10 cellular contexts compared by ENCODE assay signal in the genomic region with DNA sequence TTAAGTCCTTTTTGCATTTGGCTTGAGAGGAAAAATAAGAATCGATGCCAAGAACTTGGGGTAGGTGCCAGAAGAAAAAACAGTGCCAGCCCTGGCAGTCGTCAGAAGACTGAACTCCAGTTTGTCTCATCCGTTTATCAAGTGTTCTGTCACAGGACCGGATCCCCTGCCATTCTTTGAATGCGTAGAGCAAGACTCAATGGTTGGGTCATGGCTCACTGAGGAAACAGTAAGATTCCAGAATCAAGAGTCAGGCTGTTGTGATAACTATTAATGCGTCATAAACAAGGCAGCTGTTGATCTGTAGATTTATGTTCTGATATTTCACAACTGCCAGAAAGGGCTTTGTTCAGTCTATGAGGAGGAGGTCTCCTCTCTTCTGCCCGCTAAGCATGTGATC.
DNase-seq lines count a peak whose midpoint lies in the region; FAIRE-seq and TF ChIP-seq lines count a peak whose summit lies in the region.
"Had no signal": no experiment of that assay in that cellular context is flagged by ENCODE, and none has a peak within 500 bp of the region (broad histone marks: within the 10 kb centered on the region; RNA-seq: fewer than 3 reads in every experiment).

No MANE protein-coding gene starts in this region.

- no peak for TF ChIP-seq CTCF in endothelial cell of umbilical vein (IDR thresholded peaks at IDR 0.05; ENCODE audit: extremely low read depth in 1 of 2, insufficient read depth in 1 of 2, low read depth in 1 of 2, low read length in 2 of 2)

- peak; percentile 30 for DNase-seq in 8988T
- DNase-seq in NCI-H1048 (lab: John Stamatoyannopoulos, UW), result peak; percentile 5
- DNase-seq in endothelial cell of umbilical vein (ENCODE audit: low read depth, low spot score), result peak; percentile 97
- no peak for DNase-seq in NCI-H510A treated with DMSO at 0.1 percent for 48 hours (lab: John Stamatoyannopoulos, UW)
- no peak for DNase-seq in NCI-H2081 (lab: John Stamatoyannopoulos, UW)
- no peak for DNase-seq in NCI-H1092 (lab: John Stamatoyannopoulos, UW)
- no peak for DNase-seq in stimulated activated CD4-positive, alpha-beta T cell treated with anti-CD3 and anti-CD28 coated beads, Interleukin-2, amount 100 ng/mL, for 48 hours
- DNase-seq: activated naive CD4-positive, alpha-beta T cell treated with Interleukin-2 at 50 U/mL for 16 hours had no signal

- dilution Hi-C loops in endothelial cell of umbilical vein (cut with MboI; ENCODE audit: extremely low pct_ligation_motif_present, low sequenced_read_pairs), result no loop called here

- H3K36me3 ChIP-seq in endothelial cell of umbilical vein (ENCODE audit: control insufficient read depth in 2 of 2, extremely low read depth in 1 of 2, insufficient read depth in 2 of 2, low read length in 2 of 2) (no peaks in the 10 kb centered on the region), muscle layer of colon (ENCODE audit: insufficient read depth, low read length) (no peaks in the 10 kb centered on the region)
- H3K36me3 ChIP-seq: BLaER1 treated with 17β-estradiol and CSF1 and Interleukin-3, amounts not matched to agents 10 nM and 100 nM had no signal

- FAIRE-seq in endothelial cell of umbilical vein (lab: Jason Lieb, UNC), result peak; percentile 97

- H3K79me2 ChIP-seq in endothelial cell of umbilical vein (ENCODE audit: control insufficient read depth, insufficient read depth, low read length), result no peaks in the 10 kb centered on the region

- H3K27ac ChIP-seq in endothelial cell of umbilical vein (ENCODE audit: insufficient read depth, low read depth, low read length) (peak overlapping the region; percentile 96), muscle layer of colon (ENCODE audit: low read depth, low read length) (peak overlapping the region; percentile 22)
- H3K27ac ChIP-seq: BLaER1 treated with 17β-estradiol and CSF1 and Interleukin-3, amounts not matched to agents 10 nM and 100 nM had no signal

- H3K9me1 ChIP-seq in endothelial cell of umbilical vein (replicated peaks; ENCODE audit: control insufficient read depth, extremely low read depth, insufficient read depth, low read length), result no peaks in the 10 kb centered on the region

- H3K27me3 ChIP-seq in endothelial cell of umbilical vein (ENCODE audit: control insufficient read depth in 2 of 2, insufficient read depth in 2 of 2, low read length in 2 of 2) (no peaks in the 10 kb centered on the region), muscle layer of colon (ENCODE audit: control insufficient read depth in 1 of 2, insufficient read depth in 2 of 2, low read length in 2 of 2) (no peaks in the 10 kb centered on the region)
- H3K27me3 ChIP-seq: BLaER1 treated with 17β-estradiol and CSF1 and Interleukin-3, amounts not matched to agents 10 nM and 100 nM had no signal

- H2AFZ ChIP-seq in endothelial cell of umbilical vein (ENCODE audit: low read depth, low read length), result no peak overlapping the region

- BruUV-seq in endothelial cell of umbilical vein (replicated peaks; lab: Mats Ljungman, UMichigan), result no TSS peak

- CTCF ChIA-PET in endothelial cell of umbilical vein (lab: Charles Lee), result interaction anchor here (0.6 kb wide), 1 partner anchor 53 kb away, joined by 4 read pairs; no protein-coding TSS in a partner anchor

- H3K4me3 ChIP-seq in endothelial cell of umbilical vein (replicated peaks in 1 of 3; ENCODE audit: insufficient read depth in 1 of 3, low read depth in 1 of 3, low read length in 3 of 3), result no peak overlapping the region
- peak overlapping the region in 1 of 2 donors; percentile 12 for H3K4me3 ChIP-seq in muscle layer of colon (ENCODE audit: low read depth in 1 of 2, low read length in 2 of 2)
- H3K4me3 ChIP-seq: BLaER1 treated with 17β-estradiol and CSF1 and Interleukin-3, amounts not matched to agents 10 nM and 100 nM had no signal

- no peaks in the 10 kb centered on the region for H3K9me3 ChIP-seq in endothelial cell of umbilical vein (replicated peaks; ENCODE audit: control insufficient read depth, insufficient read depth, low read length)
- no peaks in the 10 kb centered on the region for H3K9me3 ChIP-seq in muscle layer of colon (ENCODE audit: low read length)

- no peaks in the 10 kb centered on the region for H4K20me1 ChIP-seq in endothelial cell of umbilical vein (replicated peaks; ENCODE audit: control insufficient read depth, extremely low read depth, insufficient read depth, low read length)
- H4K20me1 ChIP-seq: BLaER1 treated with 17β-estradiol and CSF1 and Interleukin-3, amounts not matched to agents 10 nM and 100 nM had no signal

- POLR2A ChIA-PET in endothelial cell of umbilical vein (lab: Charles Lee), result no interaction called here

- H3K4me2 ChIP-seq in endothelial cell of umbilical vein (ENCODE audit: insufficient read depth, low read length), result peak overlapping the region; percentile 76
- H3K4me2 ChIP-seq: BLaER1 treated with 17β-estradiol and CSF1 and Interleukin-3, amounts not matched to agents 10 nM and 100 nM had no signal

- TF ChIP-seq POLR2A in endothelial cell of umbilical vein (IDR thresholded peaks at IDR 0.05; ENCODE audit: low read depth, low read length), result peak; percentile 84

- peaks cover 30% of the 10 kb centered on the region for H3K4me1 ChIP-seq in endothelial cell of umbilical vein (ENCODE audit: control insufficient read depth, extremely low read depth, insufficient read depth, low read length)
- H3K4me1 ChIP-seq in muscle layer of colon (ENCODE audit: insufficient read depth, low read length), result peaks cover 12% of the 10 kb centered on the region
- H3K4me1 ChIP-seq: BLaER1 treated with 17β-estradiol and CSF1 and Interleukin-3, amounts not matched to agents 10 nM and 100 nM had no signal

- intact Hi-C loops in endothelial cell of umbilical vein (cut with micrococcal nuclease), result loop anchor here (1.0 to 2.0 kb wide), 10 partner anchors 19 to 423 kb away; no protein-coding TSS in a partner anchor

- H3K9ac ChIP-seq in endothelial cell of umbilical vein (replicated peaks; ENCODE audit: extremely low read depth, insufficient read depth, low read length), result peak overlapping the region; percentile 71
- H3K9ac ChIP-seq in muscle layer of colon (ENCODE audit: low read length), result no peak overlapping the region
- H3K9ac ChIP-seq: BLaER1 treated with 17β-estradiol and CSF1 and Interleukin-3, amounts not matched to agents 10 nM and 100 nM had no signal

TF ChIP-seq in endothelial cell of umbilical vein, 7 proteins besides CTCF, POLR2A, EP300 and RAD21:
- TF ChIP-seq JUN (IDR thresholded peaks at IDR 0.05; ENCODE audit: borderline replicate concordance, insufficient read depth, insufficient read length, low read depth), result peak; percentile 98
- peak; percentile 98 for TF ChIP-seq GATA2 (IDR thresholded peaks at IDR 0.05; ENCODE audit: insufficient read depth, insufficient read length, low read depth, low read length)
- peak; percentile 97 for TF ChIP-seq POLR2AphosphoS5 (IDR thresholded peaks at IDR 0.05; ENCODE audit: insufficient read depth, low read depth, low read length)
- peak; percentile 97 for TF ChIP-seq FOS (IDR thresholded peaks at IDR 0.05; ENCODE audit: borderline replicate concordance, insufficient read depth, low read length)
- TF ChIP-seq MYC (IDR thresholded peaks at IDR 0.05; ENCODE audit: low read depth, low read length), result no peak

Comparison
In these comparisons a context has a peak if more than half of its experiments do, and no peak if none do; other contexts are left out.
1. DNase-seq: peak in 8988T (single experiment), NCI-H1048 (single experiment) and endothelial cell of umbilical vein (single experiment); none in NCI-H510A treated with DMSO at 0.1 percent for 48 hours (single experiment), NCI-H2081 (0 of 2), NCI-H1092 (single experiment) and stimulated activated CD4-positive, alpha-beta T cell treated with anti-CD3 and anti-CD28 coated beads, Interleukin-2, amount 100 ng/mL, for 48 hours (0 of 2).